Comparison of ENCODE assay signal across 1 cellular context in genomic region chr6:7691675-7692452, GRCh38.
TF ChIP-seq lines count a peak whose summit lies in the region.

No MANE protein-coding gene starts in this region.

TF ChIP-seq in GM23338, 12 proteins besides CTCF, POLR2A, EP300 and RAD21 (continued from another document):
- no peak for TF ChIP-seq ZNF462 (CRISPR knock-in tag; IDR thresholded peaks at IDR 0.05)
